ENCODE assay signal across 11 cellular contexts in the genomic region with DNA sequence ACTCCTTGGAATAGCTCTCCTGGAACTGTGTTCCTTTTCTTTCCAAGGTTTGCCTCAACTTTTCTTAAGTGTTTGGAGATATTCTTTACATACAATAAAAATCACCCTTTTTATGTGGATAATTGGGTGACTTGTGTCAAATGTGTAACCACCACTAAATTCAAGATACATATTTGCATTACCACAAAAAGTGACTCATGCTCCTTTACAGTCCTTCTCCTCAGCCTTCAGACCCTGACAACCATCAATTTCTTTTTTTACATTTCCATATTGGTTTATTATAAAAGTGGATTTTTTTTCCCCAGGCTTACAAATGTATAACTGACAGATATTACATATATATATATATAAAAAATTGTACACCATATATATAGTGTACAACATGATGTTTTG.
DNase-seq lines count a peak whose midpoint lies in the region; ATAC-seq and TF ChIP-seq lines count a peak whose summit lies in the region.
"Had no signal": no experiment of that assay in that cellular context is flagged by ENCODE, and none has a peak within 500 bp of the region (broad histone marks: within the 10 kb centered on the region; RNA-seq: fewer than 3 reads in every experiment).

No MANE protein-coding gene starts in this region.

- H3K4me3 Mint-ChIP-seq in HFFc6, result peak overlapping the region; percentile 75

- DNase-seq in A172 (ENCODE audit: low spot score) (peak; percentile 5), HFFc6 (no peak), RKO (ENCODE audit: low spot score) (peak; percentile 30), fibroblast of villous mesenchyme (ENCODE audit: low read depth) (no peak), T-helper 9 cell (no peak), GM10266 (ENCODE audit: extremely low spot score) (no peak)
- DNase-seq: DMS 273 treated with DMSO at 0.1 percent for 48 hours, NCI-H2171, NCI-H446 had no signal

- no peaks in the 10 kb centered on the region for H3K9me3 Mint-ChIP-seq in HFFc6

- ATAC-seq in GM18868 (IDR thresholded peaks at IDR 0.05; ENCODE audit: unreplicated experiment), result no peak
- ATAC-seq: Panc1 had no signal

- peaks cover 6% of the 10 kb centered on the region; the same call in 1 of the 2 replicates for H3K4me1 Mint-ChIP-seq in HFFc6 (ENCODE audit: low read depth)

- peak overlapping the region; percentile 30 for H3K4me3 ChIP-seq in fibroblast of villous mesenchyme (ENCODE audit: low read depth, low read length)

- H3K36me3 Mint-ChIP-seq in HFFc6 (ENCODE audit: low read depth), result no peaks in the 10 kb centered on the region

- H3K27ac Mint-ChIP-seq in HFFc6, result no peak overlapping the region

- TF ChIP-seq CTCF in HFFc6 (IDR thresholded peaks at IDR 0.05) (no peak), fibroblast of villous mesenchyme (IDR thresholded peaks at IDR 0.05; ENCODE audit: insufficient read depth, low read depth, low read length) (no peak), GM10266 (IDR thresholded peaks at IDR 0.05; ENCODE audit: control insufficient read depth, insufficient read depth, low read depth, missing control alignments) (no peak)

- H3K27me3 Mint-ChIP-seq in HFFc6 (ENCODE audit: insufficient read depth), result no peaks in the 10 kb centered on the region

Comparison
In these comparisons a context has a peak if more than half of its experiments do, and no peak if none do; other contexts are left out.
1. DNase-seq: peak in A172 (single experiment) and RKO (single experiment); none in HFFc6 (single experiment), fibroblast of villous mesenchyme (single experiment), T-helper 9 cell (single experiment) and GM10266 (single experiment).